ENCODE assay signal across 9 cellular contexts in genomic region chr1:160354388-160354985, GRCh38.
DNase-seq lines count a peak whose midpoint lies in the region; ATAC-seq, FAIRE-seq and TF ChIP-seq lines count a peak whose summit lies in the region.
"Had no signal": no experiment of that assay in that cellular context is flagged by ENCODE, and none has a peak within 500 bp of the region (broad histone marks: within the 10 kb centered on the region; RNA-seq: fewer than 3 reads in every experiment).

No MANE protein-coding gene starts in this region.

- no peaks in the 10 kb centered on the region for H3K9me3 ChIP-seq in HEK293 (ENCODE audit: control insufficient read depth, insufficient read depth, low read depth, low read length)

- no peaks in the 10 kb centered on the region for H3K4me1 ChIP-seq in HEK293 (ENCODE audit: control insufficient read depth, insufficient read depth, low read length)

- DNase-seq in COR-L47 (lab: John Stamatoyannopoulos, UW): peak; percentile 1
- peak; percentile 15 for DNase-seq in kidney glomerular epithelial cell (lab: John Stamatoyannopoulos, UW)
- no peak for DNase-seq in pons (ENCODE audit: low spot score)

- POLR2A ChIA-PET in HEK293 (lab: Yijun Ruan, JAX): interaction anchor here (0.6 to 1.1 kb wide), 3 partner anchors 23 to 173 kb away, joined by 3 to 6 read pairs (median 3); no protein-coding TSS in a partner anchor

- CTCF ChIA-PET in HEK293 (lab: Yijun Ruan, JAX): interaction anchor here (0.6 to 9.3 kb wide), 17 partner anchors 10 to 478 kb away, joined by 3 to 175 read pairs (median 4); partner anchors contain the start of gene PEX19

- FAIRE-seq in TTC549 (lab: Jason Lieb, UNC): peak; percentile 33

- ATAC-seq in HG03571 (IDR thresholded peaks at IDR 0.05; ENCODE audit: unreplicated experiment) (no peak), GM19455 (IDR thresholded peaks at IDR 0.05; ENCODE audit: unreplicated experiment) (no peak), GM18520 (IDR thresholded peaks at IDR 0.05; ENCODE audit: unreplicated experiment) (no peak)

- H3K36me3 ChIP-seq in HEK293 (ENCODE audit: control insufficient read depth in 2 of 2, insufficient read depth in 1 of 2, low read length in 2 of 2): peaks cover 49 to 94% of the 10 kb centered on the region in 2 experiments

- no peak overlapping the region for H3K4me3 ChIP-seq in HEK293 (ENCODE audit: low read depth, low read length)

- H3K27ac ChIP-seq in HEK293 (ENCODE audit: extremely low read depth, low read depth, low read length): no peak overlapping the region
- H3K27ac ChIP-seq: epithelial cell of prostate had no signal

- TF ChIP-seq CTCF in HEK293 (tag by site-specific recombination; IDR thresholded peaks at IDR 0.05): 0 out of 2 replicates have a peak, but pooled peaks have one; percentile 53

TF ChIP-seq in HEK293, 187 proteins besides CTCF, POLR2A, EP300 and RAD21:
- TF ChIP-seq ZNF302 (tag by site-specific recombination; IDR thresholded peaks at IDR 0.05; ENCODE audit: low read depth) (no peak), ZNF555 (tag by site-specific recombination; conservative IDR thresholded peaks at IDR 0.05) (no peak), ZNF223 (tag by site-specific recombination; IDR thresholded peaks at IDR 0.05) (no peak), REST (tag by site-specific recombination; IDR thresholded peaks at IDR 0.05) (peak; percentile 30; the same call in 1 of the 2 replicates), PATZ1 (tag by site-specific recombination; IDR thresholded peaks at IDR 0.05) (peak; percentile 17; the same call in 1 of the 2 replicates), OSR2 (tag by site-specific recombination; IDR thresholded peaks at IDR 0.05) (no peak), PRDM1 (tag by site-specific recombination; IDR thresholded peaks at IDR 0.05) (no peak), ZNF571 (tag by site-specific recombination; IDR thresholded peaks at IDR 0.05) (no peak), PRDM2 (tag by site-specific recombination; IDR thresholded peaks at IDR 0.05; ENCODE audit: borderline replicate concordance) (no peak), ZNF510 (tag by site-specific recombination; IDR thresholded peaks at IDR 0.05; ENCODE audit: insufficient replicate concordance) (no peak), ZNF398 (tag by site-specific recombination; IDR thresholded peaks at IDR 0.05) (no peak), ZNF23 (tag by site-specific recombination; IDR thresholded peaks at IDR 0.05; ENCODE audit: borderline replicate concordance) (no peak), ZNF626 (tag by site-specific recombination; IDR thresholded peaks at IDR 0.05) (no peak), ZNF792 (tag by site-specific recombination; IDR thresholded peaks at IDR 0.05) (no peak), ZNF530 (tag by site-specific recombination; IDR thresholded peaks at IDR 0.05; ENCODE audit: low read depth) (no peak), ZFP41 (tag by site-specific recombination; IDR thresholded peaks at IDR 0.05; ENCODE audit: borderline replicate concordance) (no peak)
